Comparison of ENCODE assay signal across 27 cellular contexts in the genomic region with DNA sequence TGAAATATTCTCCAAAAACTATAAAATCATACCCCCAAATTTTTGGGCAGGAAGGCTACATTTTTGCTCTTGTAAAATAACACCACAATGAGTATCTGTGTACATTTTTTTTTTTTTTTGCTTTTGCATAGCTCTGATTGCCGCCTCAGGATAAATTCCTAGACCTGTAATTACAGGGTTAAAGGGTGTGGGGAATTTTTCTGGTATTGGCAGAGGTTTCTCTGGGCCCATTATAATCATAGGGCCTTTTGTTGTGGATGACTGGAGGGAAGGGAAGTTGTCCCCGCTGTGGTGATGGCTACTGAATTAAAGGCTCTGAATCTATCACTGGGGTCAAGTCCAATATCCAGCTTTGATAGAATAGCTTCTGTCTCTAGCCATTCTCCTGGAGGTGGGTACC. TPM values are rescaled to one million over a fixed set of nuclear protein-coding genes. Genes with fewer than 3 reads are reported as not detected.
"Had no signal": no experiment of that assay in that cellular context is flagged by ENCODE, and none has a peak within 500 bp of the region (broad histone marks: within the 10 kb centered on the region; RNA-seq: fewer than 3 reads in every experiment).

No MANE protein-coding gene starts in this region.

- H3K27ac ChIP-seq: brain microvascular endothelial cell, esophagus muscularis mucosa, gastroesophageal sphincter, parathyroid adenoma, upper lobe of right lung, VCaP had no signal

- H3K4me3 ChIP-seq: esophagus muscularis mucosa, gastroesophageal sphincter, upper lobe of right lung had no signal

- DNase-seq: activated CD4-positive, alpha-beta T cell treated with anti-CD3 and anti-CD28 coated beads, Interleukin-2, amount 10 ng/mL, durations not matched to agents 7 days and 5 days; activated CD8-positive, alpha-beta memory T cell treated with anti-CD3 and anti-CD28 coated beads, Interleukin-2, amount 10 ng/mL, durations not matched to agents 7 days and 5 days; activated CD8-positive, alpha-beta T cell treated with anti-CD3 and anti-CD28 coated beads for 36 hours; activated gamma-delta T cell; anterior cingulate cortex; brain microvascular endothelial cell; central memory CD4-positive, alpha-beta T cell; effector memory CD8-positive, alpha-beta T cell; head of caudate nucleus; hypothalamus; mesenchymal stem cell; nephron progenitor cell; nucleus accumbens; right cardiac atrium; stimulated activated CD4-positive, alpha-beta T cell treated with anti-CD3 and anti-CD28 coated beads, Interleukin-4, amount 100 ng/mL, for 24 hours; stimulated activated naive CD4-positive, alpha-beta T cell treated with Interleukin-2 at 50 U/mL for 16 hours; upper lobe of right lung had no signal

- H3K27me3 ChIP-seq: brain microvascular endothelial cell, gastroesophageal sphincter, upper lobe of right lung had no signal

RNA-seq across cellular contexts. Expression of a gene that starts 26.6 kb away (rescaled TPM):
- total RNA-seq: activated CD4-positive, alpha-beta T cell treated with anti-CD3 and anti-CD28 coated beads, Interleukin-2, amount 10 ng/mL, durations not matched to agents 7 days and 5 days; activated CD8-positive, alpha-beta memory T cell treated with anti-CD3 and anti-CD28 coated beads, Interleukin-2, amount 10 ng/mL, durations not matched to agents 7 days and 5 days; activated CD8-positive, alpha-beta T cell treated with anti-CD3 and anti-CD28 coated beads for 36 hours; activated T-helper 1 cell treated with anti-CD3 and anti-CD28 coated beads, Interleukin-12 subunit alpha, Interleukin-12 subunit beta, Interleukin-2, Interleukin-4 antibody, amounts not matched to agents 30 ng/mL and 10 ng/mL and 1 ng/mL, durations not matched to agents 14 hours and 24 hours and 36 hours; dermis microvascular lymphatic vessel endothelial cell; esophagus muscularis mucosa; gastroesophageal sphincter; liver; mononuclear cell; myocyte; pulmonary artery endothelial cell; right cardiac atrium; upper lobe of right lung had no signal
